8 cellular contexts compared by ENCODE assay signal in the genomic region with DNA sequence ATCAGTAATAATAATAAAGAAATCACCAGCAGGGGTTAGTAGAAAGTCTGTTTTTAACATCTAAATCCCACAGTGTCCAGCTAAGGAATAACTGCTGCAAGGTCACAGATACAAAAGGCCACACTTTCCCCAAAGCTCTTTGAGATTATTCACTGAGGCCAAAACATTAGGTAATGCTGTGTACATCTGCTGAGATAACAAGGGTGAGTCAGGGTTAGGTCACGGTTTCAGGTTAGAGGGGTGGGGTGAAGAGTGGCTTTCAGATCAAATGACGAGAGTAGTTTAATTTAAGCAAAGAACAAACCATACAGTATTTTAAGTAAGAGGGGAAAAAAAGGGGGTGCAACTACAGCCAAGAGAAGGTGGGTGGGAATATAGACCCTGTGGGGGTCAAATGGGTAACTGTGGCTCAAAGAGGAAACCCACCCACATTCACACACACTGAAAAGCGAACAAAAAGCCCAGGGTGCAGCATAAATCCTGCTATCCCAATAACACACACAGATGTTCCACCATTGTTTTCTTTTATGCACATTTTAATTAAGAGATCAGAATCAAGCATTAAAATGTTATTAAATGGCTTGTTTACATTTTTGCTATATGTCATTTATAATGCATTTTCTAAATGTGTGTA.
DNase-seq lines count a peak whose midpoint lies in the region; ATAC-seq and TF ChIP-seq lines count a peak whose summit lies in the region.

No MANE protein-coding gene starts in this region.

- intact Hi-C loops in MCF 10A (cut with micrococcal nuclease), result loop anchor here (5.0 kb wide), 1 partner anchor 209 kb away; no protein-coding TSS in a partner anchor
- intact Hi-C loops in breast epithelium (cut with DNase I; ENCODE audit: low total_unique reads), result no loop called here

- H3K4me2 ChIP-seq in skeletal muscle satellite cell (ENCODE audit: low read length), result peak overlapping the region; percentile 22

- BruUV-seq in MCF 10A (replicated peaks; lab: Mats Ljungman, UMichigan), result no TSS peak

- peak; percentile 88 for DNase-seq in MCF 10A (ENCODE audit: unreplicated experiment)
- no peak for DNase-seq in breast epithelium (ENCODE audit: low spot score in 2 of 2)
- DNase-seq in HuH-7.5 (ENCODE audit: low spot score), result peak; percentile 19
- DNase-seq in central memory CD8-positive, alpha-beta T cell (ENCODE audit: low spot score in 2 of 2), result no peak
- no peak for DNase-seq in NCI-H82 treated with DMSO at 0.1 percent for 48 hours (lab: John Stamatoyannopoulos, UW; ENCODE audit: unreplicated experiment)
- no peak for DNase-seq in DMS79 treated with DMSO at 0.1 percent for 48 hours (lab: John Stamatoyannopoulos, UW)

- no peaks in the 10 kb centered on the region for H3K27me3 Mint-ChIP-seq in MCF 10A (ENCODE audit: insufficient read depth, unreplicated experiment)
- H3K27me3 Mint-ChIP-seq in central memory CD8-positive, alpha-beta T cell, result no peaks in the 10 kb centered on the region

- TF ChIP-seq POLR2A in breast epithelium (IDR thresholded peaks at IDR 0.05), result no peak

- H3K9me3 ChIP-seq in breast epithelium, result no peaks in the 10 kb centered on the region
- no peaks in the 10 kb centered on the region for H3K9me3 ChIP-seq in skeletal muscle satellite cell (replicated peaks; ENCODE audit: low read length)

- POLR2A ChIA-PET in MCF 10A (lab: Yijun Ruan, JAX), result interaction anchor here (0.6 to 1.6 kb wide), 4 partner anchors 9 to 208 kb away, joined by 3 to 5 read pairs (median 3); no protein-coding TSS in a partner anchor

- no peak overlapping the region for H3K4me3 Mint-ChIP-seq in MCF 10A (ENCODE audit: unreplicated experiment)
- H3K4me3 Mint-ChIP-seq in central memory CD8-positive, alpha-beta T cell, result no peak overlapping the region

- H3K36me3 ChIP-seq in breast epithelium, result no peaks in the 10 kb centered on the region
- no peaks in the 10 kb centered on the region for H3K36me3 ChIP-seq in skeletal muscle satellite cell (ENCODE audit: insufficient read depth, low read length)

- peaks cover 28% of the 10 kb centered on the region for H3K4me1 Mint-ChIP-seq in MCF 10A (ENCODE audit: insufficient read depth, unreplicated experiment)
- peaks cover 10% of the 10 kb centered on the region for H3K4me1 Mint-ChIP-seq in central memory CD8-positive, alpha-beta T cell

- no peaks in the 10 kb centered on the region for H3K9me3 Mint-ChIP-seq in MCF 10A (ENCODE audit: unreplicated experiment)
- no peaks in the 10 kb centered on the region for H3K9me3 Mint-ChIP-seq in central memory CD8-positive, alpha-beta T cell

- CTCF ChIA-PET in MCF 10A (lab: Yijun Ruan, JAX), result interaction anchor here (0.7 to 1.0 kb wide), 3 partner anchors 9 to 1433 kb away, joined by 3 to 4 read pairs (median 3); no protein-coding TSS in a partner anchor

- H3K4me3 ChIP-seq in breast epithelium (no peak overlapping the region), skeletal muscle satellite cell (ENCODE audit: low read length) (no peak overlapping the region)

- H3K4me1 ChIP-seq in breast epithelium (no peaks in the 10 kb centered on the region), skeletal muscle satellite cell (ENCODE audit: control insufficient read depth, insufficient read depth, low read length) (peaks cover 21% of the 10 kb centered on the region)

- no peak overlapping the region for H3K27ac ChIP-seq in breast epithelium

- ATAC-seq in central memory CD8-positive, alpha-beta T cell (replicated peaks; ENCODE audit: extremely low read depth, poor library complexity, severe bottlenecking), result no peak
- ATAC-seq in GM21367 (IDR thresholded peaks at IDR 0.05; ENCODE audit: unreplicated experiment), result no peak

- H3K9ac ChIP-seq in skeletal muscle satellite cell (ENCODE audit: low read depth, low read length), result no peak overlapping the region

- peaks cover 9% of the 10 kb centered on the region for H3K36me3 Mint-ChIP-seq in MCF 10A (ENCODE audit: insufficient read depth, unreplicated experiment)
- H3K36me3 Mint-ChIP-seq in central memory CD8-positive, alpha-beta T cell (ENCODE audit: insufficient read depth), result peaks cover 5% of the 10 kb centered on the region

- no peak for TF ChIP-seq CTCF in MCF 10A (IDR thresholded peaks at IDR 0.05; ENCODE audit: unreplicated experiment)
- TF ChIP-seq CTCF in breast epithelium (IDR thresholded peaks at IDR 0.05), result no peak

- peak overlapping the region; percentile 8 for H3K27ac Mint-ChIP-seq in MCF 10A (ENCODE audit: low read depth, unreplicated experiment)
- peak overlapping the region; percentile 13 for H3K27ac Mint-ChIP-seq in central memory CD8-positive, alpha-beta T cell (ENCODE audit: low read depth)

- H3K27me3 ChIP-seq in breast epithelium (no peaks in the 10 kb centered on the region), skeletal muscle satellite cell (ENCODE audit: control insufficient read depth, insufficient read depth, low read length) (no peaks in the 10 kb centered on the region)

Comparison
In these comparisons a context has a peak if more than half of its experiments do, and no peak if none do; other contexts are left out.
1. DNase-seq: peak in MCF 10A (single experiment) and HuH-7.5 (single experiment); none in breast epithelium (0 of 2), central memory CD8-positive, alpha-beta T cell (0 of 2), NCI-H82 treated with DMSO at 0.1 percent for 48 hours (single experiment) and DMS79 treated with DMSO at 0.1 percent for 48 hours (single experiment).